In the genomic region with DNA sequence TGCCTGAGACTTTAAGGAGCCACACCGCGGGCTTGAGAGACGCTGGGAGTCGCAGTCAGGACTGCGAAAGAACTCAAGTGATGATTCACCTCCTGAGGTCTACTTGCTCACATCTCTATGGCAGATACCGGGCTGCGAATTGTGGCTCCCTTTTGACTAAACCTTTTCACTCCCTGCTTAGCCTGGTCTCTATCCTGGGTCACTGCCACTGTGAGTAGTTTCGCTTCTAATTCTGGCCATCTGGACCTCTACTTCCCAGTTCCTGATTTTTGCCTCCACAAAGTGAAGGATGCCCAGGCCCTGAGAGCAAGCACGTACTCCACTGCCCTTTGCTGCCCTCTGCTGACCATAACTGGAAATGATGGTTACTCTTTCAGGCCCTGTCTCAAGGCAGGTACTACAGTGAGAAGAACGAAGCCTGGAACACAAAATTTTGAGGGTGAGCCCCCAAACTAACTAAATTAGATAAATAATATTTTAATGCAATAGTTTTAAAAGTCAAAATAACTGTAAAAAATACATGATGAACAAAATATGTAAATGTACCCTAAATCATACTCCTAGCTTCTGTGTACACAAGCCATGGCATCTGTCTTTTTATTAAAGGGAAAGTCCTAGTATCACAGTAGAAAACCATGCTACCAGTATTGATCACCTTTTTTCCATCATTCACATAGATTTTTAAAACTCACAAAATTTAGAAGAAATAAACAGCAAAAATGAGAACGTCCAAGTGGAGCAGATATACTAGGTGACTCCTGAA, we compare ENCODE assay signal across 8 cellular contexts. TPM values are rescaled to one million over a fixed set of nuclear protein-coding genes. Genes with fewer than 3 reads are reported as not detected.
DNase-seq lines count a peak whose midpoint lies in the region; ATAC-seq, FAIRE-seq and TF ChIP-seq lines count a peak whose summit lies in the region.

No MANE protein-coding gene starts in this region.

- no peak overlapping the region for H3K4me3 Mint-ChIP-seq in activated CD4-positive, alpha-beta T cell treated with anti-CD3 and anti-CD28 coated beads for 36 hours

- H3K9me3 Mint-ChIP-seq in activated CD4-positive, alpha-beta T cell treated with anti-CD3 and anti-CD28 coated beads for 36 hours (ENCODE audit: low read depth) = no peaks in the 10 kb centered on the region

- intact Hi-C loops in activated CD4-positive, alpha-beta T cell treated with anti-CD3 and anti-CD28 coated beads for 36 hours (cut with DNase I, micrococcal nuclease) = loop anchor here (1.0 to 5.0 kb wide), 6 partner anchors 421 to 1069 kb away; no protein-coding TSS in a partner anchor

- peaks cover 2% of the 10 kb centered on the region for H3K4me1 Mint-ChIP-seq in activated CD4-positive, alpha-beta T cell treated with anti-CD3 and anti-CD28 coated beads for 36 hours

- peak; percentile 38 for FAIRE-seq in colon (lab: Jason Lieb, UNC)

- CTCF ChIA-PET in activated CD4-positive, alpha-beta T cell treated with anti-CD3 and anti-CD28 coated beads for 36 hours (lab: Charles Lee) = interaction anchor here (1.0 to 1.1 kb wide), 2 partner anchors 287 to 750 kb away, joined by 3 read pairs; no protein-coding TSS in a partner anchor

- H3K36me3 Mint-ChIP-seq in activated CD4-positive, alpha-beta T cell treated with anti-CD3 and anti-CD28 coated beads for 36 hours (ENCODE audit: low read depth) = peaks cover 7% of the 10 kb centered on the region

- H3K27me3 Mint-ChIP-seq in activated CD4-positive, alpha-beta T cell treated with anti-CD3 and anti-CD28 coated beads for 36 hours = no peaks in the 10 kb centered on the region

- ATAC-seq in GM18867 (IDR thresholded peaks at IDR 0.05; ENCODE audit: unreplicated experiment) (peak; percentile 92), HG03095 (IDR thresholded peaks at IDR 0.05; ENCODE audit: unreplicated experiment) (peak; percentile 88), left lobe of liver (peak; percentile 100)
- ATAC-seq in activated CD4-positive, alpha-beta T cell treated with anti-CD3 and anti-CD28 coated beads for 36 hours = peak; percentile 94

- DNase-seq in AG09319 (ENCODE audit: extremely low read depth, low read depth) = peak; percentile 79
- peak; percentile 75 for DNase-seq in NCI-H345 (lab: John Stamatoyannopoulos, UW)
- peak; percentile 79 for DNase-seq in activated CD4-positive, alpha-beta T cell treated with anti-CD3 and anti-CD28 coated beads for 36 hours
- DNase-seq in left lobe of liver (ENCODE audit: low spot score) = peak; percentile 67
- DNase-seq in stimulated activated CD4-positive, alpha-beta T cell treated with anti-CD3 and anti-CD28 coated beads, Interleukin-2, amount 100 ng/mL, for 24 hours = peak; percentile 65 to 81

- TF ChIP-seq CTCF in AG09319 (IDR thresholded peaks at IDR 0.05; ENCODE audit: low read depth, low read length) = peak; percentile 80

- no peak overlapping the region for H3K27ac Mint-ChIP-seq in activated CD4-positive, alpha-beta T cell treated with anti-CD3 and anti-CD28 coated beads for 36 hours

- POLR2A ChIA-PET in activated CD4-positive, alpha-beta T cell treated with anti-CD3 and anti-CD28 coated beads for 36 hours (lab: Charles Lee) = interaction anchor here (0.6 kb wide), 1 partner anchor 16 kb away, joined by 3 read pairs; no protein-coding TSS in a partner anchor

RNA-seq across cellular contexts. Expression of a gene that starts 16.7 kb away (rescaled TPM):
- 100 to 1,000 TPM in 1 of 2 experiments, 10 to 100 TPM in 1; 55.8 to 104 TPM for total RNA-seq in activated CD4-positive, alpha-beta T cell treated with anti-CD3 and anti-CD28 coated beads for 36 hours
- 0.83 TPM for total RNA-seq in left lobe of liver

Comparison
In these comparisons a context has a peak if more than half of its experiments do, and no peak if none do; other contexts are left out.
1. Peak in every context shown above with its lines: DNase-seq and ATAC-seq.
2. RNA of a gene that starts 16.7 kb away (total RNA-seq): 55.8 to 104 TPM in activated CD4-positive, alpha-beta T cell treated with anti-CD3 and anti-CD28 coated beads for 36 hours; 0.83 TPM in left lobe of liver (single experiment); every median in the first group is over 10 times any median in the second.